In genomic region chr2:112487444-112487961, GRCh38 we compare ENCODE assay signal across 1 cellular context.
A peak's percentile ranks its signal among the peaks of the same experiment; 100 is the strongest.
TF ChIP-seq lines count a peak whose summit lies in the region.

No MANE protein-coding gene starts in this region.

TF ChIP-seq in K562, 482 proteins besides CTCF, POLR2A, EP300 and RAD21:
- TF ChIP-seq, protein P1, sequence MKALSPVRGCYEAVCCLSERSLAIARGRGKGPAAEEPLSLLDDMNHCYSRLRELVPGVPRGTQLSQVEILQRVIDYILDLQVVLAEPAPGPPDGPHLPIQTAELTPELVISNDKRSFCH (CRISPR knock-in tag; IDR thresholded peaks at IDR 0.05) = no peak
- TF ChIP-seq, protein P1 (tag; IDR thresholded peaks at IDR 0.05) = no peak
- TF ChIP-seq DMBX1 (CRISPR knock-in tag; IDR thresholded peaks at IDR 0.05; ENCODE audit: borderline replicate concordance) (peak; percentile 74), RBM25 (IDR thresholded peaks at IDR 0.05; ENCODE audit: low read depth, low read length, severe bottlenecking) (peak; percentile 21), ATF3 (IDR thresholded peaks at IDR 0.05) (peak; percentile 82), ATF3 (CRISPR knock-in tag; conservative IDR thresholded peaks at IDR 0.05) (no peak), ESRRA (IDR thresholded peaks at IDR 0.05; ENCODE audit: borderline replicate concordance, low read depth) (peak; percentile 95), CXXC5 (CRISPR knock-in tag; IDR thresholded peaks at IDR 0.05) (peak; percentile 23; the same call in 1 of the 2 replicates), MTA2 (IDR thresholded peaks at IDR 0.05; ENCODE audit: low read depth) (no peak), CEBPG (CRISPR knock-in tag; IDR thresholded peaks at IDR 0.05) (peak; percentile 83), CEBPG (tag; conservative IDR thresholded peaks at IDR 0.05 in 1 of 2, IDR thresholded peaks at IDR 0.05 in 1 of 2) (peak; percentile 45 to 70; a peak in 2 of 4 replicates), REST (CRISPR knock-in tag; IDR thresholded peaks at IDR 0.05; ENCODE audit: low read depth) (0 out of 2 replicates have a peak, but pooled peaks have one; percentile 19), ATF4 (CRISPR knock-in tag; IDR thresholded peaks at IDR 0.05) (peak; percentile 52; the same call in 1 of the 2 replicates), CBFA2T2 (conservative IDR thresholded peaks at IDR 0.05) (no peak), LARP7 (IDR thresholded peaks at IDR 0.05) (no peak), CEBPB (tag; IDR thresholded peaks at IDR 0.05) (peak; percentile 34; the same call in 1 of the 2 replicates), BRD9 (IDR thresholded peaks at IDR 0.05; ENCODE audit: low read depth, partially characterized antibody) (no peak)
